In the genomic region with DNA sequence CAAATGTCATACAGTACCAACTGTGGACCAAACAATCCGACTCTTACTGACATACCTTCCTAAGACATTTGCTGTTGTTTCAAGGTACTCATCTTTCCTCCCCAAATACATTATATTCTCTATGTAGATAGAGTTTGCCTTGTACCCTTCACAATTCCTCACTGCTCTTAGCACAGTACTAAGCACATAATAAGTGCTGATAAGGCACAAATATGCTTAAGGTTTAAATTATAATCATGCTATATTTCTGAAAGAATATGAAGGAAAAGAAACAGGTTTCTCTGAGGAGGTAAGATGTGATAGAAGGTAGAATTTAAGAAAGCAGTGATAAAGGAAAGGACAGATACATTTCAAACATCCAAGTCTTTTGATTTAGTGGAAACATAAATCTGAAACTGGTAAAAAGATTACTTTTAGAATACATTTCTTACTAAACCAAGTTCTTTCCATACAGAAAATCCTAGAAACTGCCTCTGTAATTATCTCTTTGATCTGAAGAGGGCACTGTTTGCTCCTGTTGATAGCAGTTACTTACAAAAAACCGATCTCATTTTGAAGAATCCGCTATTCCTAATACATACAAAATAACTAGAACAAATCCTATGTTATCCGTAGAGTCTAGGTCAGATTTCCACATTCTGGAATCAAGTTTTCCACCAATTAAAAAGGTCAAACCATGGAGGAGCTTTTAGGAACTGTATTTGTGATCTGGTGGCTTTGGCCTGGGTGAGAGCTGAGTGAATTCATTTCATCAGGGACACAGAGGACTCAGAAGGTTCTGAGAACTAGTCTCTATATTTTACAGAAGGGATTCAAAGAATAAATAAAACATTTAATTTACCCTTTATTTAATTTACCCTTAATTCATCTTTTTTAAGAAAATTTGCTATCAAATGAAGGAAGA, we compare ENCODE assay signal across 9 cellular contexts.
DNase-seq lines count a peak whose midpoint lies in the region; ATAC-seq and TF ChIP-seq lines count a peak whose summit lies in the region.
"Had no signal": no experiment of that assay in that cellular context is flagged by ENCODE, and none has a peak within 500 bp of the region (broad histone marks: within the 10 kb centered on the region; RNA-seq: fewer than 3 reads in every experiment).

No MANE protein-coding gene starts in this region.

- no peak overlapping the region for H3K27ac Mint-ChIP-seq in endothelial cell (ENCODE audit: unreplicated experiment)

- H3K36me3 Mint-ChIP-seq in endothelial cell (ENCODE audit: low read depth, unreplicated experiment), result no peaks in the 10 kb centered on the region
- H3K36me3 Mint-ChIP-seq: naive thymus-derived CD8-positive, alpha-beta T cell had no signal

- TF ChIP-seq CTCF in endothelial cell (IDR thresholded peaks at IDR 0.05; ENCODE audit: unreplicated experiment), result peak; percentile 68
- peak; percentile 20 for TF ChIP-seq CTCF in psoas muscle (IDR thresholded peaks at IDR 0.05)

- H3K9me3 ChIP-seq in psoas muscle (no peaks in the 10 kb centered on the region), aorta (ENCODE audit: control insufficient read depth, low read length) (no peaks in the 10 kb centered on the region)

- H3K27me3 Mint-ChIP-seq in endothelial cell (ENCODE audit: unreplicated experiment), result no peaks in the 10 kb centered on the region

- WGBS in psoas muscle, 3 donors, result 42 to 47% (median 43%) methylated on average over 4 of the region's 4 CpGs
- WGBS in aorta, 2 donors, result 24 to 27% methylated on average over 4 of the region's 4 CpGs

- H3K4me1 Mint-ChIP-seq in endothelial cell (ENCODE audit: unreplicated experiment), result peaks cover 2% of the 10 kb centered on the region

- H3K36me3 ChIP-seq in psoas muscle (ENCODE audit: insufficient read depth in 1 of 2, low read depth in 1 of 2), result no peaks in the 10 kb centered on the region
- no peaks in the 10 kb centered on the region for H3K36me3 ChIP-seq in aorta (ENCODE audit: control insufficient read depth in 1 of 2, insufficient read depth in 2 of 2, low read length in 1 of 2)

- no peak overlapping the region for H3K27ac ChIP-seq in psoas muscle
- H3K27ac ChIP-seq in aorta (ENCODE audit: low read depth in 1 of 2, low read length in 2 of 2), result no peak overlapping the region

- no peak overlapping the region for H3K4me3 ChIP-seq in psoas muscle
- no peak overlapping the region for H3K4me3 ChIP-seq in aorta (ENCODE audit: low read length in 2 of 2)

- H3K9me3 Mint-ChIP-seq in endothelial cell (ENCODE audit: unreplicated experiment), result no peaks in the 10 kb centered on the region

- DNase-seq in DMS153 treated with DMSO at 0.1 percent for 48 hours (lab: John Stamatoyannopoulos, UW; ENCODE audit: unreplicated experiment) (peak; percentile 1), DMS153 (lab: John Stamatoyannopoulos, UW) (no peak), NCI-H446 treated with DMSO at 0.1 percent for 48 hours (lab: John Stamatoyannopoulos, UW) (peak; percentile 3), endothelial cell (ENCODE audit: low spot score) (no peak), psoas muscle (no peak), activated gamma-delta T cell (lab: John Stamatoyannopoulos, UW) (no peak), aorta (no peak), NCI-H146 (lab: John Stamatoyannopoulos, UW) (no peak)

- H3K27me3 ChIP-seq in psoas muscle (ENCODE audit: insufficient read depth in 3 of 3, low read length in 2 of 3) (peaks cover 0 to 5% (median 1%) of the 10 kb centered on the region in 3 donors), aorta (ENCODE audit: control insufficient read depth in 1 of 2, insufficient read depth in 2 of 2, low read length in 1 of 2) (no peaks in the 10 kb centered on the region)

- no peak overlapping the region for H3K4me3 Mint-ChIP-seq in endothelial cell (ENCODE audit: unreplicated experiment)

- no peak for ATAC-seq in psoas muscle
- no peak for ATAC-seq in aorta (ENCODE audit: low FRiP score)
- ATAC-seq: naive thymus-derived CD8-positive, alpha-beta T cell had no signal

- no peaks in the 10 kb centered on the region for H3K4me1 ChIP-seq in psoas muscle
- no peaks in the 10 kb centered on the region for H3K4me1 ChIP-seq in aorta (ENCODE audit: control insufficient read depth in 1 of 2, insufficient read depth in 2 of 2, low read length in 2 of 2)

- intact Hi-C loops in psoas muscle (cut with DNase I), result no loop called here
- intact Hi-C loops in aorta (cut with DNase I), result no loop called here

Comparison
In these comparisons a context has a peak if more than half of its experiments do, and no peak if none do; other contexts are left out.
1. DNase-seq: peak in DMS153 treated with DMSO at 0.1 percent for 48 hours (single experiment) and NCI-H446 treated with DMSO at 0.1 percent for 48 hours (single experiment); none in DMS153 (single experiment), endothelial cell (single experiment), psoas muscle (0 of 2), activated gamma-delta T cell (single experiment), aorta (0 of 2) and NCI-H146 (single experiment).